ENCODE assay signal across 8 cellular contexts in genomic region chr5:140557136-140557805, GRCh38. TPM values are rescaled to one million over a fixed set of nuclear protein-coding genes. Genes with fewer than 3 reads are reported as not detected.
A peak's percentile ranks its signal among the peaks of the same experiment; 100 is the strongest.
DNase-seq lines count a peak whose midpoint lies in the region; ATAC-seq and TF ChIP-seq lines count a peak whose summit lies in the region.

SRA1 (minus strand) TSS chr5:140557473; CDS start chr5:140557452, 21 bp downstream.

- H3K27ac ChIP-seq in CD8-positive, alpha-beta T cell (ENCODE audit: low read depth, low read length) = peak within 1 kb of the TSS; percentile 89

- H3K36me3 Mint-ChIP-seq in CD8-positive, alpha-beta T cell = peaks cover 31% of the 10 kb centered on the region

- H3K27me3 ChIP-seq in CD8-positive, alpha-beta T cell (ENCODE audit: insufficient read depth, low read length) = no peaks in the 10 kb centered on the region

- POLR2A ChIA-PET in CD8-positive, alpha-beta T cell (lab: Charles Lee) = interaction anchor here (0.6 to 3.8 kb wide), 5 partner anchors 8 to 134 kb away, joined by 3 to 42 read pairs (median 3); partner anchors contain the start of genes EIF4EBP3, HARS1, HARS2 and IK

- H3K27ac Mint-ChIP-seq in CD8-positive, alpha-beta T cell = peak within 1 kb of the TSS; percentile 96

- DNase-seq in CD8-positive, alpha-beta T cell = peak; percentile 53 to 87 (median 79)
- peak; percentile 85 for DNase-seq in HK-2 (ENCODE audit: unreplicated experiment)
- peak; percentile 52 for DNase-seq in NCI-H82 treated with DMSO at 0.1 percent for 48 hours (lab: John Stamatoyannopoulos, UW; ENCODE audit: unreplicated experiment)
- peak; percentile 44 to 74 for DNase-seq in activated CD8-positive, alpha-beta memory T cell treated with anti-CD3 and anti-CD28 coated beads for 1 hour (ENCODE audit: extremely low read depth in 1 of 2, low read depth in 1 of 2)
- peak; percentile 71 for DNase-seq in effector CD8-positive, alpha-beta T cell (lab: John Stamatoyannopoulos, UW)
- peak; percentile 96 for DNase-seq in medulla oblongata (ENCODE audit: extremely low spot score)
- peak; percentile 75 to 81 (median 77) for DNase-seq in stimulated activated CD4-positive, alpha-beta T cell treated with anti-CD3 and anti-CD28 coated beads, TNF-alpha, amount 100 ng/mL, for 48 hours (ENCODE audit: low read depth in 3 of 3)

- peaks cover 28% of the 10 kb centered on the region for H3K4me1 ChIP-seq in CD8-positive, alpha-beta T cell (ENCODE audit: insufficient read depth, low read length)

- H3K4me3 Mint-ChIP-seq in CD8-positive, alpha-beta T cell = peak within 1 kb of the TSS; percentile 91

- TF ChIP-seq CTCF in CD8-positive, alpha-beta T cell (IDR thresholded peaks at IDR 0.05) = no peak

- no peaks in the 10 kb centered on the region for H3K9me3 ChIP-seq in CD8-positive, alpha-beta T cell (ENCODE audit: low read length)

- H3K27me3 Mint-ChIP-seq in CD8-positive, alpha-beta T cell (ENCODE audit: low read depth) = no peaks in the 10 kb centered on the region

- H3K36me3 ChIP-seq in CD8-positive, alpha-beta T cell (ENCODE audit: insufficient read depth, low read length) = no peaks in the 10 kb centered on the region

- intact Hi-C loops in CD8-positive, alpha-beta T cell (cut with DNase I, micrococcal nuclease) = loop anchor here in 1 of 2 experiments (1.0 to 10.0 kb wide), 7 partner anchors 10 to 450 kb away; partner anchors contain the start of genes ANKHD1, CYSTM1, EIF4EBP3 and PFDN1

- peak within 1 kb of the TSS; percentile 87 for H3K4me3 ChIP-seq in CD8-positive, alpha-beta T cell (ENCODE audit: low read depth, low read length)

- CTCF ChIA-PET in CD8-positive, alpha-beta T cell (lab: Charles Lee) = interaction anchor here (1.1 to 1.6 kb wide), 2 partner anchors 9 to 78 kb away, joined by 3 to 12 read pairs; partner anchors contain the start of gene EIF4EBP3

- peak; percentile 83 for ATAC-seq in CD8-positive, alpha-beta T cell
- ATAC-seq in GM19455 (IDR thresholded peaks at IDR 0.05; ENCODE audit: unreplicated experiment) = peak; percentile 97

- peaks cover 47% of the 10 kb centered on the region for H3K4me1 Mint-ChIP-seq in CD8-positive, alpha-beta T cell (ENCODE audit: low read depth)

- no peaks in the 10 kb centered on the region for H3K9me3 Mint-ChIP-seq in CD8-positive, alpha-beta T cell

RNA-seq across cellular contexts. Expression of gene SRA1, which starts in this region (rescaled TPM):
- 10 to 100 TPM; 33.7 to 37.2 TPM for total RNA-seq in CD8-positive, alpha-beta T cell

Comparison
In these comparisons a context has a peak if more than half of its experiments do, and no peak if none do; other contexts are left out.
1. Peak in every context shown above with its lines: DNase-seq, ATAC-seq, H3K4me3 ChIP-seq and H3K27ac ChIP-seq.